8 cellular contexts compared by ENCODE assay signal in the genomic region with DNA sequence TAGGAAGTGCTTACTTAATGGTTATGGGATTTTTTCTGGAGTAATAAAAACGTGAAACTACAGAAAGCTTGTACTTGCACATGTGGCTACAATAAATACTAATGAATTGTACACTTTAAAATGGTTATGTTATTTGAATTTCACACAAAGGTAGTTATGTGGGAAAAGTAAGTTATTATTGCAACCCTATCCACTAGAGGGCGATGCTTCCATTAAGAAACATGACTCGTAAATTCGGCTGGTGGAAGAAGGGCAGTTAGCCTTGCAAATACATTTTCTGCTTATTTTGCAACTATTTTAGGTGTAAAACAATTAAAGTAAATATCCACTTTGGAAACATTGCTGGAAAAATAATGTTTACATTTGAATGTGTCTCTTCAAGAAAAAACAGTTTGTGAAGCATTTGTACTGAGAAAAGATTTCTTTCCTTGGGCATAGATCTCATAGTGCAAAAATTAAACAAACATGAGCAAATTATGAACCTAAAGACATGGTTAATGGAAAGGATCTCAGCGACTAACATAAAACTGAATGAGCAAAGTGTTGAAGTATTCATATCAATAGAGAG.
DNase-seq lines count a peak whose midpoint lies in the region; ATAC-seq and TF ChIP-seq lines count a peak whose summit lies in the region.

No MANE protein-coding gene starts in this region.

- no peak overlapping the region for H3K27ac Mint-ChIP-seq in osteocyte (ENCODE audit: unreplicated experiment)
- H3K27ac Mint-ChIP-seq in activated CD4-positive, alpha-beta T cell treated with anti-CD3 and anti-CD28 coated beads for 36 hours = no peak overlapping the region

- no peaks in the 10 kb centered on the region for H3K9me3 Mint-ChIP-seq in osteocyte (ENCODE audit: unreplicated experiment)
- H3K9me3 Mint-ChIP-seq in activated CD4-positive, alpha-beta T cell treated with anti-CD3 and anti-CD28 coated beads for 36 hours (ENCODE audit: low read depth) = no peaks in the 10 kb centered on the region

- TF ChIP-seq CTCF in osteocyte (IDR thresholded peaks at IDR 0.05) = peak; percentile 81

- ATAC-seq in GM21528 (IDR thresholded peaks at IDR 0.05; ENCODE audit: low FRiP score, unreplicated experiment) (peak; percentile 70), left cardiac atrium (no peak)
- no peak for ATAC-seq in activated CD4-positive, alpha-beta T cell treated with anti-CD3 and anti-CD28 coated beads for 36 hours

- intact Hi-C loops in activated CD4-positive, alpha-beta T cell treated with anti-CD3 and anti-CD28 coated beads for 36 hours (cut with DNase I, micrococcal nuclease) = loop anchor here (1.0 to 10.0 kb wide), 7 partner anchors 161 to 473 kb away; partner anchors contain the start of gene SCN2A (in 1 of the 2)
- intact Hi-C loops in left cardiac atrium (cut with DNase I) = loop anchor here (1.0 to 10.0 kb wide), 4 partner anchors 296 to 483 kb away; no protein-coding TSS in a partner anchor

- peaks cover 32% of the 10 kb centered on the region for H3K27me3 Mint-ChIP-seq in osteocyte (ENCODE audit: unreplicated experiment)
- peaks cover 6% of the 10 kb centered on the region for H3K27me3 Mint-ChIP-seq in activated CD4-positive, alpha-beta T cell treated with anti-CD3 and anti-CD28 coated beads for 36 hours

- TF ChIP-seq POLR2A in erythroblast (IDR thresholded peaks at IDR 0.05; ENCODE audit: low read length) = no peak

- POLR2A ChIA-PET in activated CD4-positive, alpha-beta T cell treated with anti-CD3 and anti-CD28 coated beads for 36 hours (lab: Charles Lee) = no interaction called here

- no peak overlapping the region for H3K4me3 Mint-ChIP-seq in osteocyte (ENCODE audit: unreplicated experiment)
- no peak overlapping the region for H3K4me3 Mint-ChIP-seq in activated CD4-positive, alpha-beta T cell treated with anti-CD3 and anti-CD28 coated beads for 36 hours

- H3K4me1 Mint-ChIP-seq in osteocyte (ENCODE audit: unreplicated experiment) = peaks cover 12% of the 10 kb centered on the region
- peaks cover 6% of the 10 kb centered on the region for H3K4me1 Mint-ChIP-seq in activated CD4-positive, alpha-beta T cell treated with anti-CD3 and anti-CD28 coated beads for 36 hours

- no peaks in the 10 kb centered on the region for H3K36me3 Mint-ChIP-seq in osteocyte (ENCODE audit: unreplicated experiment)
- H3K36me3 Mint-ChIP-seq in activated CD4-positive, alpha-beta T cell treated with anti-CD3 and anti-CD28 coated beads for 36 hours (ENCODE audit: low read depth) = no peaks in the 10 kb centered on the region

- DNase-seq in Daoy (ENCODE audit: low read depth) = peak; percentile 51
- peak; percentile 48 for DNase-seq in M059J (ENCODE audit: low read depth)
- DNase-seq in RPMI7951 (ENCODE audit: low read depth) = peak; percentile 46
- peak; percentile 63 to 77 for DNase-seq in erythroblast (lab: John Stamatoyannopoulos, UW)
- DNase-seq in osteocyte (ENCODE audit: extremely low spot score, unreplicated experiment) = no peak
- no peak for DNase-seq in activated CD4-positive, alpha-beta T cell treated with anti-CD3 and anti-CD28 coated beads for 36 hours
- DNase-seq in left cardiac atrium = no peak

- CTCF ChIA-PET in activated CD4-positive, alpha-beta T cell treated with anti-CD3 and anti-CD28 coated beads for 36 hours (lab: Charles Lee) = interaction anchor here (0.9 to 2.2 kb wide), 7 partner anchors 18 to 488 kb away, joined by 3 to 12 read pairs (median 3); no protein-coding TSS in a partner anchor

Comparison
In these comparisons a context has a peak if more than half of its experiments do, and no peak if none do; other contexts are left out.
1. DNase-seq: peak in Daoy (single experiment), M059J (single experiment), RPMI7951 (single experiment) and erythroblast (2 of 2); none in osteocyte (single experiment), activated CD4-positive, alpha-beta T cell treated with anti-CD3 and anti-CD28 coated beads for 36 hours (single experiment) and left cardiac atrium (single experiment).